Comparison of ENCODE assay signal across 10 cellular contexts in the genomic region with DNA sequence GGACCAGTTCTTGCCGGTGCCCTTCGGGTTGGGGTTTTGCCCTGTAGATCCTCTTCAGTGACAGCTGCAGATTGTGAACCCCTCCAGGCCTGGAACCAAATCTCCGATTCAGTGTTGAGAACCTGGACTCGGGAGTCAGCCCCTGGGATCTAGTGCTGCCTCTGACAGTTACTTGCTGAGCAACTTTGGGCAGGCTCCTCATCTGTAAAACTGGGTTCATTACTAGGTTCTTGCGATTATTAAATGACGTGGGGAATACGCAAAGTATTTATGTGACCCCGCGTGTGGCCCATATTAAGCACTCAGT. TPM values are rescaled to one million over a fixed set of nuclear protein-coding genes. Genes with fewer than 3 reads are reported as not detected.
DNase-seq lines count a peak whose midpoint lies in the region; ATAC-seq and TF ChIP-seq lines count a peak whose summit lies in the region.
"Had no signal": no experiment of that assay in that cellular context is flagged by ENCODE, and none has a peak within 500 bp of the region (broad histone marks: within the 10 kb centered on the region; RNA-seq: fewer than 3 reads in every experiment).

No MANE protein-coding gene starts in this region.

- H3K4me3 ChIP-seq in SK-N-SH (ENCODE audit: low read depth in 2 of 2, low read length in 1 of 2) (no peak overlapping the region), liver (ENCODE audit: low read depth in 1 of 3, low read length in 3 of 3) (peak overlapping the region in 1 of 3 donors; percentile 97), thoracic aorta (no peak overlapping the region), gastroesophageal sphincter (no peak overlapping the region)
- H3K4me3 ChIP-seq: tibial nerve had no signal

- H3K4me2 ChIP-seq in SK-N-SH: no peak overlapping the region

- H3K79me2 ChIP-seq in SK-N-SH (ENCODE audit: insufficient read depth): peaks cover 19% of the 10 kb centered on the region

- no peak for TF ChIP-seq EP300 in SK-N-SH (IDR thresholded peaks at IDR 0.05; ENCODE audit: borderline replicate concordance in 1 of 2, low read depth in 1 of 2, low read length in 1 of 2)
- no peak for TF ChIP-seq EP300 in gastroesophageal sphincter (IDR thresholded peaks at IDR 0.05)

- peak overlapping the region; percentile 91; the same call in 1 of the 2 replicates for H2AFZ ChIP-seq in SK-N-SH (ENCODE audit: low read depth)

- WGBS in SK-N-SH (ENCODE audit: low lambda C conversion rate): 2% methylated on average over 5 of the region's 9 CpGs
- WGBS in liver: under 1% methylated on average over 9 of the region's 9 CpGs
- WGBS in gastroesophageal sphincter (ENCODE audit: low coverage in 1 of 2), 2 donors: 0% methylated on average over 4 of the region's 9 CpGs; no CpG with 5 or more reads in 1 of the 2 donors

- H3K27ac ChIP-seq in SK-N-SH (ENCODE audit: low read depth in 2 of 2, low read length in 1 of 2): no peak overlapping the region; a peak in 1 of 4 replicates
- H3K27ac ChIP-seq in angular gyrus (ENCODE audit: low read depth, low read length): peak overlapping the region; percentile 99
- H3K27ac ChIP-seq in liver (ENCODE audit: low read depth in 1 of 2, low read length in 2 of 2): peak overlapping the region; percentile 91 to 99
- peak overlapping the region in 1 of 2 donors; percentile 100 for H3K27ac ChIP-seq in thoracic aorta
- H3K27ac ChIP-seq in gastroesophageal sphincter: no peak overlapping the region
- H3K27ac ChIP-seq: 22Rv1, tibial nerve had no signal

- H3K27me3 ChIP-seq in SK-N-SH (ENCODE audit: insufficient read depth) (no peaks in the 10 kb centered on the region), liver (ENCODE audit: control insufficient read depth in 4 of 4, insufficient read depth in 4 of 4, low read length in 3 of 4) (no peaks in the 10 kb centered on the region), thoracic aorta (replicated peaks; ENCODE audit: insufficient read depth) (no peaks in the 10 kb centered on the region), gastroesophageal sphincter (no peaks in the 10 kb centered on the region)
- H3K27me3 ChIP-seq: tibial nerve had no signal

- H3K9ac ChIP-seq in SK-N-SH: no peak overlapping the region
- peak overlapping the region in 1 of 2 donors; percentile 93 for H3K9ac ChIP-seq in liver (ENCODE audit: low read depth in 1 of 2, low read length in 2 of 2)

- H3F3A ChIP-seq in SK-N-SH (replicated peaks; ENCODE audit: insufficient read depth): peaks cover 16% of the 10 kb centered on the region

- no peak for TF ChIP-seq POLR2A in gastroesophageal sphincter (IDR thresholded peaks at IDR 0.05)

- CTCF ChIA-PET in SK-N-SH (lab: Yijun Ruan, JAX): interaction anchor here (2.4 kb wide), 1 partner anchor 341 kb away, joined by 15 read pairs; no protein-coding TSS in a partner anchor

- H3K36me3 ChIP-seq in SK-N-SH (replicated peaks in 1 of 2; ENCODE audit: control insufficient read depth in 1 of 2, insufficient read depth in 2 of 2, low read length in 1 of 2) (peaks cover 9 to 13% of the 10 kb centered on the region in 2 experiments), liver (ENCODE audit: control insufficient read depth in 4 of 4, insufficient read depth in 3 of 4, low read depth in 1 of 4, low read length in 3 of 4) (peaks cover 0 to 5% (median 2%) of the 10 kb centered on the region in 4 donors), thoracic aorta (no peaks in the 10 kb centered on the region), gastroesophageal sphincter (peaks cover 0 to 2% of the 10 kb centered on the region in 2 donors)

- TF ChIP-seq RAD21 in SK-N-SH (IDR thresholded peaks at IDR 0.05; ENCODE audit: low read length) (no peak), liver (IDR thresholded peaks at IDR 0.05) (no peak)

- no peak for DNase-seq in SK-N-SH
- DNase-seq in thoracic aorta (ENCODE audit: low spot score): no peak
- DNase-seq in hippocampal formation (lab: John Stamatoyannopoulos, UW): no peak

- TF ChIP-seq CTCF in SK-N-SH (IDR thresholded peaks at IDR 0.05): no peak
- TF ChIP-seq CTCF in liver (IDR thresholded peaks at IDR 0.05; ENCODE audit: low read depth, low read length, missing input control): no peak
- TF ChIP-seq CTCF in thoracic aorta (IDR thresholded peaks at IDR 0.05): no peak
- TF ChIP-seq CTCF in gastroesophageal sphincter (IDR thresholded peaks at IDR 0.05): no peak

- H4K20me1 ChIP-seq in SK-N-SH (ENCODE audit: insufficient read depth): peaks cover 7% of the 10 kb centered on the region

- H3K9me3 ChIP-seq in SK-N-SH (no peaks in the 10 kb centered on the region), liver (ENCODE audit: control insufficient read depth in 4 of 4, low read length in 3 of 4) (no peaks in the 10 kb centered on the region), thoracic aorta (no peaks in the 10 kb centered on the region), gastroesophageal sphincter (no peaks in the 10 kb centered on the region)
- H3K9me3 ChIP-seq: tibial nerve had no signal

- H3K4me1 ChIP-seq in SK-N-SH (ENCODE audit: control insufficient read depth in 1 of 2, insufficient read depth in 2 of 2, low read depth in 1 of 2, low read length in 1 of 2) (peaks cover 6 to 8% of the 10 kb centered on the region in 2 experiments; a peak in 3 of 4 replicates), liver (ENCODE audit: control insufficient read depth in 4 of 4, insufficient read depth in 4 of 4, low read length in 3 of 4) (peaks cover 3 to 16% (median 7%) of the 10 kb centered on the region in 4 donors), thoracic aorta (ENCODE audit: control insufficient read depth in 1 of 2, low read depth in 2 of 2) (peaks cover 12 to 18% of the 10 kb centered on the region in 2 donors), gastroesophageal sphincter (peaks cover 7 to 37% (median 14%) of the 10 kb centered on the region in 3 donors)

- POLR2A ChIA-PET in SK-N-SH (lab: Yijun Ruan, JAX): interaction anchor here (0.5 to 2.5 kb wide), 10 partner anchors 10 to 434 kb away, joined by 3 to 10 read pairs (median 6); a partner anchor contains a TSS

- ATAC-seq in SK-N-SH treated with all-trans-retinoic acid at 6 μM for 48 hours (no peak; the same call in 1 of the 3 replicates), thoracic aorta (ENCODE audit: insufficient number of reproducible peaks, low FRiP score, low read depth) (peak; percentile 9), gastroesophageal sphincter (no peak)
- no peak for ATAC-seq in activated CD4-positive, CD25-positive, alpha-beta regulatory T cell treated with anti-CD3 and anti-CD28 coated beads, Interleukin-2, amount 50 U/mL, for 24 hours

- H3K9me2 ChIP-seq in SK-N-SH: no peaks in the 10 kb centered on the region

TF ChIP-seq in SK-N-SH, 30 proteins besides CTCF, POLR2A, EP300 and RAD21:
- TF ChIP-seq JUND (IDR thresholded peaks at IDR 0.05) (no peak), NFIC (IDR thresholded peaks at IDR 0.05; ENCODE audit: borderline replicate concordance) (0 out of 2 replicates have a peak, but pooled peaks have one; percentile 14)

TF ChIP-seq in SK-N-SH treated with all-trans-retinoic acid at 6 μM for 48 hours, 23 proteins besides CTCF, POLR2A, EP300 and RAD21:
- TF ChIP-seq ARNTL (CRISPR knock-in tag; IDR thresholded peaks at IDR 0.05; ENCODE audit: borderline replicate concordance, low read depth) (no peak), ZC3H10 (CRISPR knock-in tag; IDR thresholded peaks at IDR 0.05) (no peak), TOX (CRISPR knock-in tag; IDR thresholded peaks at IDR 0.05; ENCODE audit: borderline replicate concordance) (no peak), ZNF8 (CRISPR knock-in tag; IDR thresholded peaks at IDR 0.05) (no peak), ESRRG (CRISPR knock-in tag; IDR thresholded peaks at IDR 0.05) (no peak), ISL1 (CRISPR knock-in tag; IDR thresholded peaks at IDR 0.05) (no peak), RARB (CRISPR knock-in tag; IDR thresholded peaks at IDR 0.05) (no peak), TCF4 (CRISPR knock-in tag; IDR thresholded peaks at IDR 0.05; ENCODE audit: borderline replicate concordance) (no peak), ZFP30 (CRISPR knock-in tag; IDR thresholded peaks at IDR 0.05) (no peak)

TF ChIP-seq in liver, 16 proteins besides CTCF, POLR2A, EP300 and RAD21:
- TF ChIP-seq GABPA (IDR thresholded peaks at IDR 0.05 in 1 of 2, conservative IDR thresholded peaks at IDR 0.05 in 1 of 2) (peak in 1 of 2 donors; percentile 27), FOXA1 (IDR thresholded peaks at IDR 0.05) (no peak)

RNA-seq across cellular contexts. Expression of a gene that starts 0.6 kb away (rescaled TPM):
- polyA plus RNA-seq in SK-N-SH (2012; rRNA removed) (10.0 and 13.8 TPM in 2 replicates), liver (10 to 100 TPM in 1 of 2 donors, 1 to 10 TPM in 1; 4.7 to 11.7 TPM)
- 13.5 and 16.0 TPM in 2 replicates for polyA plus RNA-seq in SK-N-SH (2012; cell fraction: cytosol; rRNA removed)
- polyA plus RNA-seq in SK-N-SH (2012; cell fraction: nucleus; rRNA removed): 13.2 and 21.1 TPM in 2 replicates
- total RNA-seq in liver (10 to 100 TPM; 32.4 to 46.0 TPM), thoracic aorta (10 to 100 TPM; 32.1 to 53.4 TPM), gastroesophageal sphincter (100 to 1,000 TPM in 3 of 4 donors, 10 to 100 TPM in 1; 70.0 to 137 (median 113) TPM)

Comparison
In these comparisons a context has a peak if more than half of its experiments do, and no peak if none do; other contexts are left out.
1. H3K27ac ChIP-seq: peak in angular gyrus (single experiment) and liver (2 of 2); none in SK-N-SH (0 of 2) and gastroesophageal sphincter (0 of 4).